In genomic region chr5:30804739-30805313, GRCh38 we compare ENCODE assay signal across 16 cellular contexts.
DNase-seq lines count a peak whose midpoint lies in the region; ATAC-seq and TF ChIP-seq lines count a peak whose summit lies in the region.
"Had no signal": no experiment of that assay in that cellular context is flagged by ENCODE, and none has a peak within 500 bp of the region (broad histone marks: within the 10 kb centered on the region; RNA-seq: fewer than 3 reads in every experiment).

No MANE protein-coding gene starts in this region.

- H3K27me3 Mint-ChIP-seq in H9 (ENCODE audit: low read depth) (no peaks in the 10 kb centered on the region), neural crest cell (ENCODE audit: low read depth) (no peaks in the 10 kb centered on the region)
- H3K27me3 Mint-ChIP-seq: activated CD8-positive, alpha-beta memory T cell treated with anti-CD3 and anti-CD28 coated beads, Interleukin-2, amount 10 ng/mL, durations not matched to agents 7 days and 5 days; activated naive CD4-positive, alpha-beta T cell treated with anti-CD3 and anti-CD28 coated beads, Interleukin-2, amount 10 ng/mL, durations not matched to agents 7 days and 5 days; CD4-positive, CD25-positive, alpha-beta regulatory T cell; stimulated activated naive CD8-positive, alpha-beta T cell treated with anti-CD3 and anti-CD28 coated beads, Interleukin-15, amount 100 ng/mL, for 72 hours had no signal

- H3K4ac ChIP-seq in H9 (ENCODE audit: low read depth, low read length) = no peak overlapping the region

- H2BK15ac ChIP-seq in H9 (ENCODE audit: low read depth, low read length) = no peak overlapping the region

- H2BK20ac ChIP-seq in H9 (ENCODE audit: low read depth, low read length, poor library complexity, severe bottlenecking) = no peak overlapping the region

- DNase-seq in H9 (peak; percentile 34), Right ventricle myocardium superior (no peak), neural crest cell (ENCODE audit: low read depth, low spot score) (no peak), superior temporal gyrus (ENCODE audit: extremely low spot score) (no peak), amygdala (lab: John Stamatoyannopoulos, UW) (no peak), Peyer's patch (no peak)
- DNase-seq: activated CD8-positive, alpha-beta memory T cell treated with anti-CD3 and anti-CD28 coated beads, Interleukin-2, amount 10 ng/mL, durations not matched to agents 7 days and 5 days; activated naive CD4-positive, alpha-beta T cell treated with anti-CD3 and anti-CD28 coated beads, Interleukin-2, amount 10 ng/mL, durations not matched to agents 7 days and 5 days; CD4-positive, CD25-positive, alpha-beta regulatory T cell; cortex of kidney; esophagus squamous epithelium; KG1; NCI-H187; SHP77; stimulated activated naive CD8-positive, alpha-beta T cell treated with anti-CD3 and anti-CD28 coated beads, Interleukin-15, amount 100 ng/mL, for 72 hours had no signal

- H3K27ac ChIP-seq in H9 (ENCODE audit: insufficient read length, low read depth, low read length) = no peak overlapping the region
- no peak overlapping the region for H3K27ac ChIP-seq in Peyer's patch
- H3K27ac ChIP-seq: esophagus squamous epithelium had no signal

- no peak overlapping the region for H4K5ac ChIP-seq in H9 (ENCODE audit: insufficient read length, low read depth, low read length)

- no peak overlapping the region for H3K4me2 ChIP-seq in H9 (ENCODE audit: insufficient read depth, insufficient read length, low read length)

- no peak overlapping the region for H2BK12ac ChIP-seq in H9 (ENCODE audit: insufficient read length, low read depth, low read length)

- H2AK5ac ChIP-seq in H9 (ENCODE audit: insufficient read length, low read length) = no peak overlapping the region

- peaks cover 9 to 19% of the 10 kb centered on the region in 2 experiments for H3K4me1 Mint-ChIP-seq in H9
- H3K4me1 Mint-ChIP-seq in neural crest cell = peaks cover 8% of the 10 kb centered on the region
- H3K4me1 Mint-ChIP-seq: activated CD8-positive, alpha-beta memory T cell treated with anti-CD3 and anti-CD28 coated beads, Interleukin-2, amount 10 ng/mL, durations not matched to agents 7 days and 5 days; activated naive CD4-positive, alpha-beta T cell treated with anti-CD3 and anti-CD28 coated beads, Interleukin-2, amount 10 ng/mL, durations not matched to agents 7 days and 5 days; CD4-positive, CD25-positive, alpha-beta regulatory T cell; stimulated activated naive CD8-positive, alpha-beta T cell treated with anti-CD3 and anti-CD28 coated beads, Interleukin-15, amount 100 ng/mL, for 72 hours had no signal

- intact Hi-C loops in Right ventricle myocardium superior (cut with DNase I) = loop anchor here (5.0 kb wide), 1 partner anchor 382 kb away; no protein-coding TSS in a partner anchor

- no peak overlapping the region for H3K9ac ChIP-seq in H9 (ENCODE audit: extremely low read depth, insufficient read length, low read length)

- H3K27ac Mint-ChIP-seq in H9 (peak overlapping the region in 1 of 3 experiments; percentile 12; a peak in 1 of 7 replicates), neural crest cell (ENCODE audit: unreplicated experiment) (peak overlapping the region; percentile 15)
- H3K27ac Mint-ChIP-seq: activated CD8-positive, alpha-beta memory T cell treated with anti-CD3 and anti-CD28 coated beads, Interleukin-2, amount 10 ng/mL, durations not matched to agents 7 days and 5 days; activated naive CD4-positive, alpha-beta T cell treated with anti-CD3 and anti-CD28 coated beads, Interleukin-2, amount 10 ng/mL, durations not matched to agents 7 days and 5 days; CD4-positive, CD25-positive, alpha-beta regulatory T cell; stimulated activated naive CD8-positive, alpha-beta T cell treated with anti-CD3 and anti-CD28 coated beads, Interleukin-15, amount 100 ng/mL, for 72 hours had no signal

- no peak overlapping the region for H3K23ac ChIP-seq in H9 (ENCODE audit: insufficient read length, low read depth, low read length)

- peaks cover 0 to 4% (median 0%) of the 10 kb centered on the region in 3 experiments; a peak in 2 of 7 replicates for H3K36me3 Mint-ChIP-seq in H9 (ENCODE audit: insufficient read depth in 1 of 3, low read depth in 3 of 3)
- H3K36me3 Mint-ChIP-seq in neural crest cell (ENCODE audit: low read depth) = no peaks in the 10 kb centered on the region
- H3K36me3 Mint-ChIP-seq: activated CD8-positive, alpha-beta memory T cell treated with anti-CD3 and anti-CD28 coated beads, Interleukin-2, amount 10 ng/mL, durations not matched to agents 7 days and 5 days; activated naive CD4-positive, alpha-beta T cell treated with anti-CD3 and anti-CD28 coated beads, Interleukin-2, amount 10 ng/mL, durations not matched to agents 7 days and 5 days; CD4-positive, CD25-positive, alpha-beta regulatory T cell had no signal

- H3K36me3 ChIP-seq in Peyer's patch = no peaks in the 10 kb centered on the region
- H3K36me3 ChIP-seq: esophagus squamous epithelium had no signal

- H3T11ph ChIP-seq in H9 (ENCODE audit: low read length) = no peak overlapping the region

- no CpG with 5 or more reads among the region's 6 CpGs for WGBS in H9 (ENCODE audit: extremely low coverage, insufficient read length, low lambda C conversion rate)

- no peak overlapping the region; the same call in 1 of the 2 replicates for H3K14ac ChIP-seq in H9 (ENCODE audit: insufficient read depth, low read length)

- no peaks in the 10 kb centered on the region for H4K20me1 ChIP-seq in H9 (ENCODE audit: control insufficient read depth, insufficient read depth, insufficient read length)

- H3K18ac ChIP-seq in H9 (ENCODE audit: insufficient read length, low read depth, low read length) = no peak overlapping the region

- no peak overlapping the region for H3K4me3 Mint-ChIP-seq in H9
- no peak overlapping the region for H3K4me3 Mint-ChIP-seq in neural crest cell
- H3K4me3 Mint-ChIP-seq: activated CD8-positive, alpha-beta memory T cell treated with anti-CD3 and anti-CD28 coated beads, Interleukin-2, amount 10 ng/mL, durations not matched to agents 7 days and 5 days; activated naive CD4-positive, alpha-beta T cell treated with anti-CD3 and anti-CD28 coated beads, Interleukin-2, amount 10 ng/mL, durations not matched to agents 7 days and 5 days; CD4-positive, CD25-positive, alpha-beta regulatory T cell; stimulated activated naive CD8-positive, alpha-beta T cell treated with anti-CD3 and anti-CD28 coated beads, Interleukin-15, amount 100 ng/mL, for 72 hours had no signal

- H3K23me2 ChIP-seq in H9 (ENCODE audit: insufficient read length, low read depth, low read length, poor library complexity, severe bottlenecking) = no peaks in the 10 kb centered on the region

- no peak overlapping the region for H4K91ac ChIP-seq in H9 (ENCODE audit: insufficient read length, low read depth, low read length)

- H3K79me1 ChIP-seq in H9 (ENCODE audit: insufficient read depth, low read depth, low read length, poor library complexity, severe bottlenecking) = no peaks in the 10 kb centered on the region

- TF ChIP-seq CTCF in H9 (conservative IDR thresholded peaks at IDR 0.05) (peak; percentile 54), WI38 (IDR thresholded peaks at IDR 0.05; ENCODE audit: low read depth, low read length) (peak; percentile 29; the same call in 1 of the 2 replicates), neural crest cell (conservative IDR thresholded peaks at IDR 0.05) (peak; percentile 22), Peyer's patch (IDR thresholded peaks at IDR 0.05) (no peak)

- H3K9me3 ChIP-seq in H9 (ENCODE audit: control insufficient read depth, low read depth, low read length) (no peaks in the 10 kb centered on the region), Peyer's patch (no peaks in the 10 kb centered on the region)
- H3K9me3 ChIP-seq: esophagus squamous epithelium had no signal

- no peak overlapping the region for H3K56ac ChIP-seq in H9 (ENCODE audit: insufficient read length, low read depth, low read length)

- H2BK120ac ChIP-seq in H9 (ENCODE audit: low read depth, low read length, poor library complexity, severe bottlenecking) = no peak overlapping the region

- H3K4me1 ChIP-seq in H9 (ENCODE audit: insufficient read depth, low read length) (peaks cover 3% of the 10 kb centered on the region; the same call in 1 of the 2 replicates), Peyer's patch (no peaks in the 10 kb centered on the region)
- H3K4me1 ChIP-seq: esophagus squamous epithelium had no signal

- no peak overlapping the region for H3K4me3 ChIP-seq in WI38 (ENCODE audit: low read depth, low read length)
- H3K4me3 ChIP-seq in Peyer's patch = no peak overlapping the region
- H3K4me3 ChIP-seq: esophagus squamous epithelium had no signal

- H3K27me3 ChIP-seq in H9 (ENCODE audit: insufficient read depth, low read length) (no peaks in the 10 kb centered on the region), Peyer's patch (no peaks in the 10 kb centered on the region)
- H3K27me3 ChIP-seq: esophagus squamous epithelium had no signal

- H4K8ac ChIP-seq in H9 (replicated peaks; ENCODE audit: insufficient read length, low read depth, low read length) = no peak overlapping the region

- H2AFZ ChIP-seq in H9 (ENCODE audit: low read length) = no peak overlapping the region

- no peaks in the 10 kb centered on the region for H3K9me3 Mint-ChIP-seq in H9
- H3K9me3 Mint-ChIP-seq in neural crest cell = peaks cover 4% of the 10 kb centered on the region

- H2BK5ac ChIP-seq in H9 (ENCODE audit: insufficient read length, low read length) = no peak overlapping the region

- TF ChIP-seq POLR2A in Peyer's patch (IDR thresholded peaks at IDR 0.05) = no peak

- peak; percentile 87 for ATAC-seq in Right ventricle myocardium superior (ENCODE audit: poor library complexity)
- ATAC-seq: activated CD8-positive, alpha-beta memory T cell treated with anti-CD3 and anti-CD28 coated beads, Interleukin-2, amount 10 ng/mL, durations not matched to agents 7 days and 5 days; stimulated activated naive CD8-positive, alpha-beta T cell treated with anti-CD3 and anti-CD28 coated beads, Interleukin-15, amount 100 ng/mL, for 72 hours had no signal

- no peaks in the 10 kb centered on the region for H3K79me2 ChIP-seq in H9 (ENCODE audit: insufficient read depth, low read length)

Comparison
In these comparisons a context has a peak if more than half of its experiments do, and no peak if none do; other contexts are left out.
1. CTCF ChIP-seq: peak in H9 (single experiment), WI38 (single experiment) and neural crest cell (single experiment); none in Peyer's patch (0 of 6).